ENCODE assay signal across 20 cellular contexts in genomic region chr1:206949208-206949607, GRCh38. TPM values are rescaled to one million over a fixed set of nuclear protein-coding genes. Genes with fewer than 3 reads are reported as not detected.
"Had no signal": no experiment of that assay in that cellular context is flagged by ENCODE, and none has a peak within 500 bp of the region (broad histone marks: within the 10 kb centered on the region; RNA-seq: fewer than 3 reads in every experiment).

No MANE protein-coding gene starts in this region.

- H3K9me3 ChIP-seq: gastrocnemius medialis, pancreas, suprapubic skin had no signal

- ATAC-seq: gastrocnemius medialis; naive thymus-derived CD4-positive, alpha-beta T cell; pancreas had no signal

- H3K27me3 ChIP-seq: pancreas had no signal

- H3K27ac ChIP-seq: dorsolateral prefrontal cortex, gastrocnemius medialis, heart left ventricle, pancreas, suprapubic skin had no signal

- FAIRE-seq: astrocyte, bronchial epithelial cell, pancreas had no signal

- H3K36me3 ChIP-seq: gastrocnemius medialis, heart left ventricle, pancreas, suprapubic skin had no signal

- H3K4me3 ChIP-seq: dorsolateral prefrontal cortex, heart left ventricle, pancreas, smooth muscle cell, suprapubic skin had no signal

- DNase-seq: activated CD4-positive, alpha-beta memory T cell treated with anti-CD3 and anti-CD28 coated beads, Interleukin-2, amount 10 ng/mL, durations not matched to agents 7 days and 5 days; activated CD4-positive, alpha-beta T cell treated with anti-CD3 and anti-CD28 coated beads for 4 hours; activated naive CD4-positive, alpha-beta T cell treated with anti-CD3 and anti-CD28 coated beads, Interleukin-2, amount 50 U/mL, for 16 hours; activated T-cell treated with anti-CD3 and anti-CD28 coated beads, Interleukin-2, amount 50 U/mL, for 24 hours; erythroblast; gastrocnemius medialis; heart left ventricle; immature natural killer cell; naive thymus-derived CD4-positive, alpha-beta T cell; pancreas; stimulated activated CD4-positive, alpha-beta T cell treated with anti-CD3 and anti-CD28 coated beads, Interleukin-4, amount 100 ng/mL, for 4 hours; stimulated activated CD8-positive, alpha-beta memory T cell treated with anti-CD3 and anti-CD28 coated beads, Interleukin-4, amount 100 ng/mL, for 48 hours had no signal

- H3K4me1 ChIP-seq: gastrocnemius medialis, heart left ventricle had no signal

RNA-seq across cellular contexts. Expression of gene PIGR, which starts 2.9 kb away (rescaled TPM):
- total RNA-seq: activated CD4-positive, alpha-beta memory T cell treated with anti-CD3 and anti-CD28 coated beads, Interleukin-2, amount 10 ng/mL, durations not matched to agents 7 days and 5 days; astrocyte; chondrocyte; lung microvascular endothelial cell; mononuclear cell; naive thymus-derived CD4-positive, alpha-beta T cell; smooth muscle cell had no signal
- polyA plus RNA-seq: naive thymus-derived CD4-positive, alpha-beta T cell; smooth muscle cell had no signal

RNA-seq across cellular contexts. Expression of gene FCAMR, which starts 21.1 kb away (rescaled TPM):
- total RNA-seq: activated CD4-positive, alpha-beta memory T cell treated with anti-CD3 and anti-CD28 coated beads, Interleukin-2, amount 10 ng/mL, durations not matched to agents 7 days and 5 days; astrocyte; bronchial epithelial cell; chondrocyte; gastrocnemius medialis; heart left ventricle; lung microvascular endothelial cell; mononuclear cell; naive thymus-derived CD4-positive, alpha-beta T cell; pancreas; smooth muscle cell; suprapubic skin had no signal
- polyA plus RNA-seq: heart left ventricle; immature natural killer cell; naive thymus-derived CD4-positive, alpha-beta T cell; pancreas; smooth muscle cell had no signal

RNA-seq across cellular contexts. Expression of gene FCMR, which starts 27.5 kb away (rescaled TPM):
- total RNA-seq: bronchial epithelial cell, chondrocyte, lung microvascular endothelial cell, smooth muscle cell had no signal

RNA-seq across cellular contexts. Expression of gene IL24, which starts 52.0 kb away (rescaled TPM):
- total RNA-seq: activated CD4-positive, alpha-beta memory T cell treated with anti-CD3 and anti-CD28 coated beads, Interleukin-2, amount 10 ng/mL, durations not matched to agents 7 days and 5 days; astrocyte; chondrocyte; dorsolateral prefrontal cortex; gastrocnemius medialis; heart left ventricle; lung microvascular endothelial cell; pancreas; suprapubic skin had no signal
- polyA plus RNA-seq: pancreas had no signal
